ENCODE assay signal across 26 cellular contexts in the genomic region with DNA sequence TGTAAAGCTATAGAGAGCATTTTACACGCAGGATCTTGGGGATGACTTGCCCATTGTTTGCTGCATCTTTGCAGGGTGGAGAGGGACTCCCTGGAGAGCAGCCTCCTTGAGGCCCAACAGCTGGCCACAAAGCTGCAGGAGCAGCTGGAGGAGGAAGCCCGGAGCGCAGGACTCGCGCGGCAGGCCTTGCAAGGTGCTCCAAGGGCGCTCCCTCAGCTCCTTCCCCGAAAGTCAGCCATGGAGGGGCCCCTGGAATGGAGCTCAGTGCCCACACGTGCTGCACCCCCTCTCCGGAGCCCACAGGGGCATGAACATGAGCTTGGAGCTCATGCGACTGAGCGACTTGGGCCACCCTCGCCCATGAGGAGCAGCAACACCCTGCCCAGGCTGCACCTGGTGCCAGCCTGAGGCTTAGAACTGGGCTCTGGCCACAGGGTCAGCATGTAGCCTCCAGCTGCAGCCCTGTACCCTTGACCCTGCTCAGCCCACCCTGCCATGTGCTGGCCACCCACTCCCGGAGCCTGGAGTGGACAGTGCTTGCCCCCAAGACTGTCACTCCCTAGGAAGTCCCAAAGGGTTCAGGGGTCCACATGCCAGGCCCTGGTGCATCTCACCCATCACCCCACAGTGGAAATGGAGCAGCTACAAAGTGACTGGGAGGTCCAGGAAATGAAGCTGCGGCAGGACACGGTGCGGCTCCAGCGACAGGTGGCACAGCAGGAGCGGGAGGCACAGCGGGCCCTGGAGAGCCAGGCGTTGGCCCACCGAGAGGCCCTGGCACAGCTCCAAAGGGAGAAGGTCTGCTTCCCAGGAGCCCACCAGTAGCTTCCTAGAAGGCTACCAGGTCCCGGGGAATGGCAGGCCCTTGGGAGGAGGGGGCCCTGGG. TPM values are rescaled to one million over a fixed set of nuclear protein-coding genes. Genes with fewer than 3 reads are reported as not detected.
DNase-seq lines count a peak whose midpoint lies in the region; ATAC-seq and TF ChIP-seq lines count a peak whose summit lies in the region.
"Had no signal": no experiment of that assay in that cellular context is flagged by ENCODE, and none has a peak within 500 bp of the region (broad histone marks: within the 10 kb centered on the region; RNA-seq: fewer than 3 reads in every experiment).

No MANE protein-coding gene starts in this region.

- no peaks in the 10 kb centered on the region for H3K36me3 Mint-ChIP-seq in activated T-cell treated with anti-CD3 and anti-CD28 coated beads, Interleukin-2, amount 50 U/mL, for 4 hours (ENCODE audit: insufficient read depth)
- H3K36me3 Mint-ChIP-seq in activated T-cell treated with anti-CD3 and anti-CD28 coated beads, Interleukin-2, amount 50 U/mL, for 24 hours (ENCODE audit: low read depth) = no peaks in the 10 kb centered on the region

- no peak overlapping the region for H2AFZ ChIP-seq in mesenchymal stem cell (ENCODE audit: low read depth, low read length)
- H2AFZ ChIP-seq: parathyroid adenoma had no signal

- H3K18ac ChIP-seq in mesenchymal stem cell (ENCODE audit: low read depth in 1 of 2, low read length in 2 of 2) = no peak overlapping the region

- H3K9me3 ChIP-seq in mesenchymal stem cell (ENCODE audit: control insufficient read depth, low read length) = peaks cover 6% of the 10 kb centered on the region
- no peaks in the 10 kb centered on the region for H3K9me3 ChIP-seq in transverse colon
- H3K9me3 ChIP-seq: gastroesophageal sphincter, thoracic aorta had no signal

- ATAC-seq in activated T-cell treated with anti-CD3 and anti-CD28 coated beads, Interleukin-2, amount 50 U/mL, for 4 hours = no peak
- ATAC-seq in GM21576 (IDR thresholded peaks at IDR 0.05; ENCODE audit: unreplicated experiment) = no peak
- ATAC-seq: activated CD8-positive, alpha-beta T cell treated with anti-CD3 and anti-CD28 coated beads for 36 hours; activated T-helper 17 cell treated with anti-CD3 and anti-CD28 coated beads, Interleukin-2, amount 50 U/mL, for 72 hours; esophagus mucosa; gastroesophageal sphincter; HCT116 had no signal

- H3K79me1 ChIP-seq in mesenchymal stem cell (replicated peaks; ENCODE audit: low read length, poor library complexity, severe bottlenecking) = no peaks in the 10 kb centered on the region

- in situ Hi-C loops in transverse colon (cut with MboI; ENCODE audit: low pct_ligation_motif_present in 1 of 4, low pct_unique_long_range_greater_than_20kb in 1 of 4, low sequenced_read_pairs in 3 of 4) = no loop called here

- H3K23ac ChIP-seq in mesenchymal stem cell (ENCODE audit: low read length in 2 of 2) = no peak overlapping the region

- H4K91ac ChIP-seq in mesenchymal stem cell (ENCODE audit: low read length) = no peak overlapping the region

- no peak overlapping the region for H2BK12ac ChIP-seq in mesenchymal stem cell (ENCODE audit: low read length in 2 of 2)

- H2BK5ac ChIP-seq in mesenchymal stem cell (ENCODE audit: low read depth, low read length, poor library complexity, severe bottlenecking) = no peak overlapping the region

- H3K4me3 Mint-ChIP-seq in activated T-cell treated with anti-CD3 and anti-CD28 coated beads, Interleukin-2, amount 50 U/mL, for 4 hours = no peak overlapping the region
- H3K4me3 Mint-ChIP-seq in activated T-cell treated with anti-CD3 and anti-CD28 coated beads, Interleukin-2, amount 50 U/mL, for 24 hours = no peak overlapping the region
- H3K4me3 Mint-ChIP-seq: activated CD8-positive, alpha-beta T cell treated with anti-CD3 and anti-CD28 coated beads for 36 hours; activated T-helper 17 cell treated with anti-CD3 and anti-CD28 coated beads, Interleukin-2, amount 50 U/mL, for 72 hours; T-helper 1 cell treated with Interleukin-12 subunit alpha and Interleukin-12 subunit beta and Interleukin-4 antibody, amounts not matched to agents 30 μg/mL and 1 μg/mL, for 36 hours had no signal

- H3K9me3 Mint-ChIP-seq in activated T-cell treated with anti-CD3 and anti-CD28 coated beads, Interleukin-2, amount 50 U/mL, for 4 hours = no peaks in the 10 kb centered on the region
- no peaks in the 10 kb centered on the region for H3K9me3 Mint-ChIP-seq in activated T-cell treated with anti-CD3 and anti-CD28 coated beads, Interleukin-2, amount 50 U/mL, for 24 hours
- H3K9me3 Mint-ChIP-seq: activated CD8-positive, alpha-beta T cell treated with anti-CD3 and anti-CD28 coated beads for 36 hours; activated T-helper 17 cell treated with anti-CD3 and anti-CD28 coated beads, Interleukin-2, amount 50 U/mL, for 72 hours; T-helper 1 cell treated with Interleukin-12 subunit alpha and Interleukin-12 subunit beta and Interleukin-4 antibody, amounts not matched to agents 30 μg/mL and 1 μg/mL, for 36 hours had no signal

- no peak for TF ChIP-seq POLR2A in transverse colon (IDR thresholded peaks at IDR 0.05)

- H3K14ac ChIP-seq in mesenchymal stem cell (ENCODE audit: low read length in 2 of 2) = no peak overlapping the region

- H3K27ac ChIP-seq in mesenchymal stem cell (ENCODE audit: low read length, poor library complexity, severe bottlenecking) = no peak overlapping the region
- H3K27ac ChIP-seq in transverse colon = no peak overlapping the region
- H3K27ac ChIP-seq: cardiac muscle cell, gastroesophageal sphincter, parathyroid adenoma, thoracic aorta, WERI-Rb-1 had no signal

- no peaks in the 10 kb centered on the region for H3K4me1 Mint-ChIP-seq in activated T-cell treated with anti-CD3 and anti-CD28 coated beads, Interleukin-2, amount 50 U/mL, for 4 hours (ENCODE audit: low read depth)
- H3K4me1 Mint-ChIP-seq in activated T-cell treated with anti-CD3 and anti-CD28 coated beads, Interleukin-2, amount 50 U/mL, for 24 hours (ENCODE audit: low read depth) = no peaks in the 10 kb centered on the region
- H3K4me1 Mint-ChIP-seq: activated T-helper 17 cell treated with anti-CD3 and anti-CD28 coated beads, Interleukin-2, amount 50 U/mL, for 72 hours had no signal

- H3K9ac ChIP-seq in mesenchymal stem cell (ENCODE audit: low read length) = no peak overlapping the region
- H3K9ac ChIP-seq: parathyroid adenoma had no signal

- H3K4me1 ChIP-seq in mesenchymal stem cell (ENCODE audit: control insufficient read depth, insufficient read depth, low read depth, low read length) (peaks cover 2% of the 10 kb centered on the region), transverse colon (no peaks in the 10 kb centered on the region)
- H3K4me1 ChIP-seq: gastroesophageal sphincter, parathyroid adenoma had no signal

- no peak for TF ChIP-seq CTCF in transverse colon (IDR thresholded peaks at IDR 0.05)

- TF ChIP-seq EP300 in transverse colon (IDR thresholded peaks at IDR 0.05; ENCODE audit: low read depth) = no peak

- intact Hi-C loops in transverse colon (cut with DNase I; ENCODE audit: low total_unique reads) = no loop called here

- H3K36me3 ChIP-seq in mesenchymal stem cell (ENCODE audit: control insufficient read depth in 1 of 2, insufficient read depth in 2 of 2, low read depth in 1 of 2, low read length in 2 of 2) (no peaks in the 10 kb centered on the region), transverse colon (no peaks in the 10 kb centered on the region)
- H3K36me3 ChIP-seq: cardiac muscle cell, gastroesophageal sphincter, MG63, thoracic aorta, WERI-Rb-1 had no signal

- no peak overlapping the region for H4K8ac ChIP-seq in mesenchymal stem cell (ENCODE audit: low read length)

- H2BK15ac ChIP-seq in mesenchymal stem cell (ENCODE audit: low read depth, poor library complexity, severe bottlenecking) = peak overlapping the region; percentile 40

- no peak overlapping the region for H3K27ac Mint-ChIP-seq in activated T-cell treated with anti-CD3 and anti-CD28 coated beads, Interleukin-2, amount 50 U/mL, for 24 hours
- H3K27ac Mint-ChIP-seq: activated CD8-positive, alpha-beta T cell treated with anti-CD3 and anti-CD28 coated beads for 36 hours; activated T-helper 17 cell treated with anti-CD3 and anti-CD28 coated beads, Interleukin-2, amount 50 U/mL, for 72 hours; T-helper 1 cell treated with Interleukin-12 subunit alpha and Interleukin-12 subunit beta and Interleukin-4 antibody, amounts not matched to agents 30 μg/mL and 1 μg/mL, for 36 hours had no signal

- no peak overlapping the region for H3K4ac ChIP-seq in mesenchymal stem cell (ENCODE audit: low read depth in 1 of 2, low read length in 2 of 2)

- WGBS in mesenchymal stem cell = 83% methylated on average over 23 of the region's 23 CpGs
- 75% methylated on average over 23 of the region's 23 CpGs; no CpG with 5 or more reads in 1 of the 2 donors for WGBS in transverse colon (ENCODE audit: low coverage in 1 of 2), 2 donors

- DNase-seq in activated T-cell treated with anti-CD3 and anti-CD28 coated beads, Interleukin-2, amount 50 U/mL, for 4 hours = peak; percentile 2
- DNase-seq in activated T-cell treated with anti-CD3 and anti-CD28 coated beads, Interleukin-2, amount 50 U/mL, for 24 hours = no peak
- DNase-seq in NCI-H69 (lab: John Stamatoyannopoulos, UW) (peak; percentile 23), mesenchymal stem cell (no peak), transverse colon (peak; percentile 3), germinal center (ENCODE audit: low spot score) (no peak), C1 segment of cervical spinal cord (lab: John Stamatoyannopoulos, UW) (no peak)
- DNase-seq: activated CD8-positive, alpha-beta T cell treated with anti-CD3 and anti-CD28 coated beads for 36 hours; EL; IMR-90; MG63; NCI-H187; NCI-H526; small intestine; stimulated activated CD8-positive, alpha-beta memory T cell treated with anti-CD3 and anti-CD28 coated beads, Interleukin-4, amount 100 ng/mL, for 48 hours; WERI-Rb-1 had no signal

- H2BK120ac ChIP-seq in mesenchymal stem cell (ENCODE audit: low read depth, low read length) = no peak overlapping the region

- H3K27me3 ChIP-seq in mesenchymal stem cell (ENCODE audit: control insufficient read depth in 1 of 2, insufficient read depth in 1 of 2, low read length in 2 of 2) (peaks cover 12 to 17% of the 10 kb centered on the region in 2 experiments), transverse colon (no peaks in the 10 kb centered on the region)
- H3K27me3 ChIP-seq: cardiac muscle cell, MG63 had no signal

- H3K4me3 ChIP-seq in mesenchymal stem cell (ENCODE audit: insufficient read depth in 1 of 2, low read depth in 1 of 2, low read length in 2 of 2) = no peak overlapping the region
- no peak overlapping the region for H3K4me3 ChIP-seq in transverse colon
- H3K4me3 ChIP-seq: cardiac muscle cell, gastroesophageal sphincter, MG63, thoracic aorta had no signal

- H3K4me2 ChIP-seq in mesenchymal stem cell (ENCODE audit: low read length, poor library complexity, severe bottlenecking) = no peak overlapping the region

- peaks cover 5% of the 10 kb centered on the region for H3K27me3 Mint-ChIP-seq in activated T-cell treated with anti-CD3 and anti-CD28 coated beads, Interleukin-2, amount 50 U/mL, for 4 hours (ENCODE audit: low read depth)
- peaks cover 1% of the 10 kb centered on the region for H3K27me3 Mint-ChIP-seq in activated T-cell treated with anti-CD3 and anti-CD28 coated beads, Interleukin-2, amount 50 U/mL, for 24 hours
- H3K27me3 Mint-ChIP-seq: activated CD8-positive, alpha-beta T cell treated with anti-CD3 and anti-CD28 coated beads for 36 hours had no signal

- H2AK5ac ChIP-seq in mesenchymal stem cell (ENCODE audit: low read length, severe bottlenecking) = no peak overlapping the region

RNA-seq across cellular contexts. Expression of a gene that starts 43.0 kb away (rescaled TPM):
- total RNA-seq in activated T-cell treated with anti-CD3 and anti-CD28 coated beads, Interleukin-2, amount 50 U/mL, for 4 hours = not detected
- not detected for polyA plus RNA-seq in mesenchymal stem cell (2013, experiment 1 of 2)
- not detected for polyA plus RNA-seq in mesenchymal stem cell (2013, experiment 2 of 2)
- total RNA-seq in transverse colon = not detected
- total RNA-seq: activated CD8-positive, alpha-beta T cell treated with anti-CD3 and anti-CD28 coated beads for 36 hours; activated T-helper 17 cell treated with anti-CD3 and anti-CD28 coated beads, Interleukin-2, amount 50 U/mL, for 72 hours; cardiac muscle cell; gastroesophageal sphincter; IMR-90; thoracic aorta had no signal
- polyA plus RNA-seq: AG04450, cardiac muscle cell, IMR-90 had no signal

RNA-seq across cellular contexts. Expression of a gene that starts 49.3 kb away (rescaled TPM):
- total RNA-seq in activated T-cell treated with anti-CD3 and anti-CD28 coated beads, Interleukin-2, amount 50 U/mL, for 4 hours = 1 to 10 TPM in 2 of 3 donors, under 1 TPM in 1; 0.53 to 2.1 (median 1.3) TPM
- 3.7 TPM for polyA plus RNA-seq in mesenchymal stem cell (2013, experiment 1 of 2)
- 3.7 TPM for polyA plus RNA-seq in mesenchymal stem cell (2013, experiment 2 of 2)
- total RNA-seq in transverse colon = 10 to 100 TPM in 3 of 4 donors, 1 to 10 TPM in 1; 8.2 to 65.5 (median 30.0) TPM

RNA-seq across cellular contexts. Expression of a gene that starts 53.2 kb away (rescaled TPM):
- not detected for total RNA-seq in activated T-cell treated with anti-CD3 and anti-CD28 coated beads, Interleukin-2, amount 50 U/mL, for 4 hours
- not detected for polyA plus RNA-seq in mesenchymal stem cell (2013, experiment 1 of 2)
- not detected for polyA plus RNA-seq in mesenchymal stem cell (2013, experiment 2 of 2)
- total RNA-seq in transverse colon = 10 to 100 TPM in 1 of 4 donors, 1 to 10 TPM in 2, not detected in 1; 4.9 to 11.6 (median 9.8) TPM
- total RNA-seq: activated CD8-positive, alpha-beta T cell treated with anti-CD3 and anti-CD28 coated beads for 36 hours; activated T-helper 17 cell treated with anti-CD3 and anti-CD28 coated beads, Interleukin-2, amount 50 U/mL, for 72 hours; cardiac muscle cell; IMR-90; thoracic aorta had no signal
- polyA plus RNA-seq: AG04450, cardiac muscle cell, IMR-90 had no signal

Comparison
In these comparisons a context has a peak if more than half of its experiments do, and no peak if none do; other contexts are left out.
1. DNase-seq: peak in activated T-cell treated with anti-CD3 and anti-CD28 coated beads, Interleukin-2, amount 50 U/mL, for 4 hours (single experiment), NCI-H69 (single experiment) and transverse colon (single experiment); none in activated T-cell treated with anti-CD3 and anti-CD28 coated beads, Interleukin-2, amount 50 U/mL, for 24 hours (single experiment), mesenchymal stem cell (single experiment), germinal center (single experiment) and C1 segment of cervical spinal cord (0 of 14).